ENCODE assay signal across 8 cellular contexts in the genomic region with DNA sequence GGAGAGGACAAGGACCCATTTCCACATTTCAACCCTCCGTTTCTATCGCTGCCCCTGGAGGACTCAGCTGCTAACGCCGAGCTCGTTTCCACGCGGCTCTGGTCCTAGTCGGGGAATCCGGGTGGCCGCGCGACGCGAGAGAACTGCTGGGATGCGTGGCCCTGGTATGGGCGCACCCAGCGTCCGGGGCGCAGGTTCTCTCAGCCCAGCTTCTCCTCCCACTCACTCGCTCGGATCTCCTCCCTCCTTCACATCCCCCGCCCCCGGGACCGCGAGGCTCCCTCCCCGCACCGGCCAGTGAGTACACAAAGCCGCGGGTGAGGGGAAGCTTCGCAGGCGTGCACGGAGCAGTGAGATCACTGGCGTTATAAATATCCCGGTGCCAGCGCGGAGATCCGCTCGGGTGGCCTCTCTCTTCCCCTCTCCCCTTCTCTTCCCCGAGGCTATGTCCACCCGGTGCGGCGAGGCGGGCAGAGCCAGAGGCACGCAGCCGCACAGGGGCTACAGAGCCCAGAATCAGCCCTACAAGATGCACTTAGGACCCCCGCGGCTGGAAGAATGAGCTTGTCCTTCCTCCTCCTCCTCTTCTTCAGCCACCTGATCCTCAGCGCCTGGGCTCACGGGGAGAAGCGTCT. TPM values are rescaled to one million over a fixed set of nuclear protein-coding genes. Genes with fewer than 3 reads are reported as not detected.
DNase-seq lines count a peak whose midpoint lies in the region; ATAC-seq and TF ChIP-seq lines count a peak whose summit lies in the region.

A gene with protein sequence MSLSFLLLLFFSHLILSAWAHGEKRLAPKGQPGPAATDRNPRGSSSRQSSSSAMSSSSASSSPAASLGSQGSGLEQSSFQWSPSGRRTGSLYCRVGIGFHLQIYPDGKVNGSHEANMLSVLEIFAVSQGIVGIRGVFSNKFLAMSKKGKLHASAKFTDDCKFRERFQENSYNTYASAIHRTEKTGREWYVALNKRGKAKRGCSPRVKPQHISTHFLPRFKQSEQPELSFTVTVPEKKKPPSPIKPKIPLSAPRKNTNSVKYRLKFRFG (plus strand): TSS at position 398 of the 635 bp plus-strand sequence. CDS start 161 bp downstream, at position 559.

- peaks cover 25% of the 10 kb centered on the region for H3K4me1 Mint-ChIP-seq in activated CD4-positive, alpha-beta memory T cell treated with anti-CD3 and anti-CD28 coated beads for 36 hours (ENCODE audit: low read depth)
- peaks cover 19% of the 10 kb centered on the region for H3K4me1 Mint-ChIP-seq in neural crest cell

- CTCF ChIA-PET in activated CD4-positive, alpha-beta memory T cell treated with anti-CD3 and anti-CD28 coated beads for 36 hours (lab: Charles Lee): no interaction called here

- no peaks in the 10 kb centered on the region for H3K36me3 Mint-ChIP-seq in activated CD4-positive, alpha-beta memory T cell treated with anti-CD3 and anti-CD28 coated beads for 36 hours
- H3K36me3 Mint-ChIP-seq in neural crest cell (ENCODE audit: low read depth): peaks cover 5% of the 10 kb centered on the region

- H3K27ac Mint-ChIP-seq in activated CD4-positive, alpha-beta memory T cell treated with anti-CD3 and anti-CD28 coated beads for 36 hours: no peak within 1 kb of the TSS
- H3K27ac Mint-ChIP-seq in neural crest cell (ENCODE audit: unreplicated experiment): peak within 1 kb of the TSS; percentile 38

- TF ChIP-seq CTCF in neural crest cell (conservative IDR thresholded peaks at IDR 0.05): no peak

- H3K9me3 Mint-ChIP-seq in activated CD4-positive, alpha-beta memory T cell treated with anti-CD3 and anti-CD28 coated beads for 36 hours: no peaks in the 10 kb centered on the region
- H3K9me3 Mint-ChIP-seq in neural crest cell: no peaks in the 10 kb centered on the region

- ATAC-seq in GM19328 (IDR thresholded peaks at IDR 0.05; ENCODE audit: unreplicated experiment) (no peak), GM21529 (IDR thresholded peaks at IDR 0.05; ENCODE audit: unreplicated experiment) (no peak)

- H3K27me3 Mint-ChIP-seq in activated CD4-positive, alpha-beta memory T cell treated with anti-CD3 and anti-CD28 coated beads for 36 hours: peaks cover 73% of the 10 kb centered on the region
- H3K27me3 Mint-ChIP-seq in neural crest cell (ENCODE audit: low read depth): peaks cover 100% of the 10 kb centered on the region

- H3K4me3 Mint-ChIP-seq in activated CD4-positive, alpha-beta memory T cell treated with anti-CD3 and anti-CD28 coated beads for 36 hours: peak within 1 kb of the TSS; percentile 65
- peak within 1 kb of the TSS; percentile 94 for H3K4me3 Mint-ChIP-seq in neural crest cell

- peak; percentile 63 for DNase-seq in activated effector memory CD4-positive, alpha-beta T cell treated with anti-CD3 and anti-CD28 coated beads, Interleukin-2, amount 50 U/mL, for 16 hours
- no peak for DNase-seq in activated effector memory CD4-positive, alpha-beta T cell treated with Interleukin-2 at 50 U/mL for 16 hours
- DNase-seq in LHCN-M2 (ENCODE audit: low read depth): peak; percentile 91
- peak; percentile 49 for DNase-seq in activated CD4-positive, alpha-beta memory T cell treated with anti-CD3 and anti-CD28 coated beads for 36 hours
- DNase-seq in fibroblast of gingiva (ENCODE audit: low read depth): peak; percentile 96
- DNase-seq in neural crest cell (ENCODE audit: low read depth, low spot score): peak; percentile 30

- POLR2A ChIA-PET in activated CD4-positive, alpha-beta memory T cell treated with anti-CD3 and anti-CD28 coated beads for 36 hours (lab: Charles Lee): no interaction called here

- intact Hi-C loops in activated CD4-positive, alpha-beta memory T cell treated with anti-CD3 and anti-CD28 coated beads for 36 hours (cut with micrococcal nuclease): loop anchor here (5.0 kb wide), 1 partner anchor 71 kb away; a partner anchor contains a TSS

RNA-seq across cellular contexts. Expression of the gene that starts here (rescaled TPM):
- 7.9 and 9.0 TPM in 2 replicates for total RNA-seq in LHCN-M2 (2014; rRNA removed)
- polyA plus RNA-seq in LHCN-M2 (2012): 16.4 TPM
- not detected for total RNA-seq in activated CD4-positive, alpha-beta memory T cell treated with anti-CD3 and anti-CD28 coated beads for 36 hours
- total RNA-seq in neural crest cell: not detected in 2 replicates

Comparison
In these comparisons a context has a peak if more than half of its experiments do, and no peak if none do; other contexts are left out.
1. Peak in DNase-seq in activated CD4-positive, alpha-beta memory T cell treated with anti-CD3 and anti-CD28 coated beads for 36 hours; RNA of the gene not detected or under 1 TPM.
2. Peak in DNase-seq in neural crest cell; RNA of the gene not detected or under 1 TPM.